In the genomic region with DNA sequence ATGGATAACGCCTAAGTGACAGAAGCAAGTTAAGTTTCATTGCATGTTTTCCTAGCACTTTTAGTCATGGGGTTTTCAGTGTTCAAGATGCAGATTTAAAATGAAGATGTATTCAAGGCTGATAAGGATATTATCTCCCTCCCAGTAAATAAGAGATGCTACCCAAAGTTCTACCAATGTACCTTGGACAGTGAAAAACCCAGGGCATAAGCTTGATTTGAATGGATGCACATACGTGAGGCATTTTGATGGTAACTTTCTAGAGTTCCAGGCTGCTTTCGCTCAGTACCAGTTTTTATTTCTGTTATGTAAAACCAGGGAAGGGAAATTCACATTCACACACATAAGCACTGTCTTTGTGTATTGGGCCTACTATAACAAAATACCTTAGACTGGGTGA, we compare ENCODE assay signal across 1 cellular context.
TF ChIP-seq lines count a peak whose summit lies in the region.

No MANE protein-coding gene starts in this region.

TF ChIP-seq in HEK293, 187 proteins besides CTCF, POLR2A, EP300 and RAD21 (continued from another document):
- TF ChIP-seq, protein P1, sequence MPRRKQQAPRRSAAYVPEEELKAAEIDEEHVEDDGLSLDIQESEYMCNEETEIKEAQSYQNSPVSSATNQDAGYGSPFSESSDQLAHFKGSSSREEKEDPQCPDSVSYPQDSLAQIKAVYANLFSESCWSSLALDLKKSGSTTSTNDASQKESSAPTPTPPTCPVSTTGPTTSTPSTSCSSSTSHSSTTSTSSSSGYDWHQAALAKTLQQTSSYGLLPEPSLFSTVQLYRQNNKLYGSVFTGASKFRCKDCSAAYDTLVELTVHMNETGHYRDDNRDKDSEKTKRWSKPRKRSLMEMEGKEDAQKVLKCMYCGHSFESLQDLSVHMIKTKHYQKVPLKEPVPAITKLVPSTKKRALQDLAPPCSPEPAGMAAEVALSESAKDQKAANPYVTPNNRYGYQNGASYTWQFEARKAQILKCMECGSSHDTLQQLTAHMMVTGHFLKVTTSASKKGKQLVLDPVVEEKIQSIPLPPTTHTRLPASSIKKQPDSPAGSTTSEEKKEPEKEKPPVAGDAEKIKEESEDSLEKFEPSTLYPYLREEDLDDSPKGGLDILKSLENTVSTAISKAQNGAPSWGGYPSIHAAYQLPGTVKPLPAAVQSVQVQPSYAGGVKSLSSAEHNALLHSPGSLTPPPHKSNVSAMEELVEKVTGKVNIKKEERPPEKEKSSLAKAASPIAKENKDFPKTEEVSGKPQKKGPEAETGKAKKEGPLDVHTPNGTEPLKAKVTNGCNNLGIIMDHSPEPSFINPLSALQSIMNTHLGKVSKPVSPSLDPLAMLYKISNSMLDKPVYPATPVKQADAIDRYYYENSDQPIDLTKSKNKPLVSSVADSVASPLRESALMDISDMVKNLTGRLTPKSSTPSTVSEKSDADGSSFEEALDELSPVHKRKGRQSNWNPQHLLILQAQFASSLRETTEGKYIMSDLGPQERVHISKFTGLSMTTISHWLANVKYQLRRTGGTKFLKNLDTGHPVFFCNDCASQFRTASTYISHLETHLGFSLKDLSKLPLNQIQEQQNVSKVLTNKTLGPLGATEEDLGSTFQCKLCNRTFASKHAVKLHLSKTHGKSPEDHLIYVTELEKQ (tag by site-specific recombination; IDR thresholded peaks at IDR 0.05; ENCODE audit: borderline replicate concordance): no peak
- TF ChIP-seq ZNF223 (tag by site-specific recombination; IDR thresholded peaks at IDR 0.05) (no peak), ZNF621 (tag by site-specific recombination; IDR thresholded peaks at IDR 0.05) (no peak), ZNF174 (tag by site-specific recombination; IDR thresholded peaks at IDR 0.05) (no peak), ZNF660 (tag by site-specific recombination; IDR thresholded peaks at IDR 0.05) (no peak)
